In the genomic region with DNA sequence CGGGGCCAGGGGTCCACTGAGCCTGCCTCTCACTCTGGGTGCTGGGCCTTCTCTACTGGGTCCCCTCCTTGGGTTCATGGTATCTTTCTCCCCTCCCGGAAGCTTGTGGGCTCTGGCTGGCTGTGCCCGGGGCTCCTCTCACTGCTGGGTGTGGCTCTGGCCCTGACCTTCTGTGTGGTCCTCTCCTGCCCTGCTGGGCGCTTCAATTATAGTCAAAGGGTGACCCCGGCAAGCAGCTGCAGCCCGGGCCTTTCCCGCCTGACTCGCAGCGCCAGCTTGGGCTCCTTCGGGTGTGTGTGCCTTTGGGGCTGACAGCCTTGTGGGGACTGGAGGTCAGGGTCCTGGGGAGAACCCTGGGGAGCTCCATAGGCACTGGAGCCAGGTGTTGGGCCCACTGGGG, we compare ENCODE assay signal across 1 cellular context.
TF ChIP-seq lines count a peak whose summit lies in the region.

No MANE protein-coding gene starts in this region.

TF ChIP-seq in K562, 482 proteins besides CTCF, POLR2A, EP300 and RAD21:
- TF ChIP-seq ZBTB11 (CRISPR knock-in tag; IDR thresholded peaks at IDR 0.05) (no peak), POLR2G (IDR thresholded peaks at IDR 0.05; ENCODE audit: low read depth, low read length) (peak; percentile 26; the same call in 1 of the 2 replicates)
